In genomic region chr2:2512931-2513330, GRCh38 we compare ENCODE assay signal across 29 cellular contexts.
"Had no signal": no experiment of that assay in that cellular context is flagged by ENCODE, and none has a peak within 500 bp of the region (broad histone marks: within the 10 kb centered on the region; RNA-seq: fewer than 3 reads in every experiment).

No MANE protein-coding gene starts in this region.

- H3K27me3 ChIP-seq: adrenal gland, cardiac muscle cell had no signal

- H3K4me3 ChIP-seq: adrenal gland, breast epithelium, cardiac muscle cell, coronary artery, dorsolateral prefrontal cortex had no signal

- H3K4me1 ChIP-seq: adrenal gland, breast epithelium had no signal

- DNase-seq: activated B cell treated with CpG ODN at 0.5 μM for 24 hours; activated CD4-positive, alpha-beta T cell treated with anti-CD3 and anti-CD28 coated beads for 48 hours; activated CD4-positive, alpha-beta T cell treated with anti-CD3 and anti-CD28 coated beads, Interleukin-2, amount 50 U/mL, for 1 hour; activated CD4-positive, alpha-beta T cell treated with anti-CD3 and anti-CD28 coated beads, Interleukin-2, amount 50 U/mL, for 48 hours; activated CD8-positive, alpha-beta memory T cell treated with anti-CD3 and anti-CD28 coated beads for 24 hours; activated CD8-positive, alpha-beta T cell treated with anti-CD3 and anti-CD28 coated beads for 36 hours; activated effector memory CD4-positive, alpha-beta T cell treated with anti-CD3 and anti-CD28 coated beads, Interleukin-2, amount 50 U/mL, for 16 hours; activated naive CD4-positive, alpha-beta T cell treated with anti-CD3 and anti-CD28 coated beads for 36 hours; activated naive CD8-positive, alpha-beta T cell treated with anti-CD3 and anti-CD28 coated beads for 36 hours; activated naive CD8-positive, alpha-beta T cell treated with anti-CD3 and anti-CD28 coated beads, Interleukin-2, amount 50 U/mL, for 24 hours; activated T-cell treated with anti-CD3 and anti-CD28 coated beads, Interleukin-2, amount 50 U/mL, for 4 hours; adrenal gland; amygdala; aorta; central memory CD4-positive, alpha-beta T cell; dorsolateral prefrontal cortex; effector memory CD4-positive, alpha-beta T cell; endodermal cell; foreskin fibroblast; T-helper 1 cell; T-helper 17 cell; T1000; WERI-Rb-1 had no signal

- H3K27ac ChIP-seq: adrenal gland, breast epithelium, cardiac muscle cell, coronary artery, dorsolateral prefrontal cortex, WERI-Rb-1 had no signal

- H3K9me3 ChIP-seq: adrenal gland, breast epithelium had no signal

- ATAC-seq: activated CD4-positive, CD25-positive, alpha-beta regulatory T cell treated with anti-CD3 and anti-CD28 coated beads, Interleukin-2, amount 50 U/mL, for 24 hours; activated CD8-positive, alpha-beta T cell treated with anti-CD3 and anti-CD28 coated beads for 36 hours; activated naive CD8-positive, alpha-beta T cell treated with anti-CD3 and anti-CD28 coated beads, Interleukin-2, amount 50 U/mL, for 24 hours; activated T-cell treated with anti-CD3 and anti-CD28 coated beads, Interleukin-2, amount 50 U/mL, for 4 hours; activated T-helper 17 cell treated with anti-CD3 and anti-CD28 coated beads, Interleukin-2, amount 50 U/mL, for 72 hours; esophagus mucosa; T-helper 17 cell had no signal

- H3K36me3 ChIP-seq: adrenal gland, breast epithelium, cardiac muscle cell, WERI-Rb-1 had no signal
